8 cellular contexts compared by ENCODE assay signal in the genomic region with DNA sequence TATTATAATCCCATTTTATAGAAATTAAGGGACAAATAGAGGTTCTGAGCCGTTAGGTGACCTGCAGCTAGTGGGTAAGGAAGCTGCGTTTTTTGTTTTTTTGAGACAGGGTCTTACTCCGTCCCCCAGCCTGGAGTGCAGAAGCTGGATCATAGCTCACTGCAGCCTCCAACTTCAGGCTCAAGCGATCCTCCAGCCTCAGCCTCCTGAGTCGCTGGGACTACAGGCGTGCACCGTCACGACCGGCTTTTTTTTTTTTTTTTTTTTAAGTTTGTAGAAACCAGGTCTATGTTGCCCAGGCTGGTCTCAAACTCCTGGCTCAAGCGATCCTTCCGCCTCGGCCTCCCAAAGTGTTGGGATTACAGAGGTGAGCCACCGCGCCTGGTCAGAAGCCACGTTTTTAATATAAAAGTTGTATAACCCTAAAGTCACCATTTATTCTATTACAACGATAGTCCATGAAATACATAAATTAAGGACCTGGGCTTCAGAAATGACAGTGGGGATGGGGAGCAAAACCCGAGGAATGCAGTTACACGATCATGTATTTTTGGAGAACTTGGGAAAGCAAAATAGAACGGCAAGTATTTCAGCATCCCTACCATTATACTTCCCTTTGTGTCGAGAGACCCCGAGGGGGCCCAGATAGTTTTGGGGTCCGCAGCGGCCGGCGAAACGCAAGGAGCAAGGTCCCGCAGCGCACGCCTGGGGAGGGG. TPM values are rescaled to one million over a fixed set of nuclear protein-coding genes. Genes with fewer than 3 reads are reported as not detected.
DNase-seq lines count a peak whose midpoint lies in the region; ATAC-seq and TF ChIP-seq lines count a peak whose summit lies in the region.

No MANE protein-coding gene starts in this region.

- 20 to 25% methylated on average over 29 of the region's 29 CpGs for WGBS in heart right ventricle, 2 donors
- WGBS in adrenal gland, 4 donors: 20 to 36% (median 24%) methylated on average over 21 to 29 of the region's 29 CpGs
- 20 to 22% methylated on average over 29 of the region's 29 CpGs for WGBS in lung, 2 donors
- 17 to 19% methylated on average over 29 of the region's 29 CpGs for WGBS in aorta, 2 donors

- H3K9me3 ChIP-seq in heart right ventricle (no peaks in the 10 kb centered on the region), adrenal gland (replicated peaks in 1 of 3) (no peaks in the 10 kb centered on the region), lung (ENCODE audit: control insufficient read depth in 2 of 2, insufficient read depth in 1 of 2, low read length in 1 of 2) (no peaks in the 10 kb centered on the region), aorta (ENCODE audit: control insufficient read depth, low read length) (no peaks in the 10 kb centered on the region)

- no peak for DNase-seq in heart right ventricle
- DNase-seq in left cardiac atrium: no peak
- no peak for DNase-seq in adrenal gland
- DNase-seq in lung (ENCODE audit: low spot score): no peak
- no peak for DNase-seq in aorta
- no peak for DNase-seq in AG20443 (ENCODE audit: low spot score)
- DNase-seq in GDM1 (lab: John Stamatoyannopoulos, UW): no peak
- DNase-seq in stimulated activated CD4-positive, alpha-beta T cell treated with anti-CD3 and anti-CD28 coated beads, Interleukin-12 subunit alpha, Interleukin-12 subunit beta, amount 100 ng/mL, for 4 hours: no peak

- ATAC-seq in heart right ventricle: no peak
- no peak for ATAC-seq in left cardiac atrium
- no peak for ATAC-seq in lung (ENCODE audit: insufficient read depth, low FRiP score)
- ATAC-seq in aorta (ENCODE audit: low FRiP score): peak; percentile 9

- H3K4me1 ChIP-seq in heart right ventricle (peaks cover 0 to 20% (median 14%) of the 10 kb centered on the region in 9 donors), adrenal gland (replicated peaks in 1 of 2) (peaks cover 4 to 15% of the 10 kb centered on the region in 2 donors), lung (ENCODE audit: control insufficient read depth in 2 of 2, insufficient read depth in 2 of 2, low read length in 2 of 2) (peaks cover 2 to 10% of the 10 kb centered on the region in 2 donors), aorta (ENCODE audit: control insufficient read depth in 1 of 2, insufficient read depth in 2 of 2, low read length in 2 of 2) (peaks cover 1 to 6% of the 10 kb centered on the region in 2 donors)

- intact Hi-C loops in heart right ventricle (cut with DNase I): loop anchor here in 5 of 10 donors (5.0 to 10.0 kb wide), 4 partner anchors 90 to 113 kb away; a partner anchor contains a TSS
- intact Hi-C loops in left cardiac atrium (cut with DNase I): loop anchor here in 1 of 2 donors (5.0 kb wide), 1 partner anchor 93 kb away; a partner anchor contains a TSS
- intact Hi-C loops in adrenal gland (cut with DNase I): loop anchor here in 1 of 2 donors (10.0 kb wide), 1 partner anchor 110 kb away; no protein-coding TSS in a partner anchor
- intact Hi-C loops in aorta (cut with DNase I): loop anchor here (5.0 to 10.0 kb wide), 5 partner anchors 60 to 113 kb away; a partner anchor contains a TSS

- H3K27ac ChIP-seq in heart right ventricle: peak overlapping the region in 9 of 10 donors; percentile 37 to 88 (median 76)
- H3K27ac ChIP-seq in adrenal gland: peak overlapping the region in 1 of 5 donors; percentile 21
- H3K27ac ChIP-seq in lung (ENCODE audit: low read depth in 1 of 2, low read length in 1 of 2): peak overlapping the region; percentile 64 to 84
- H3K27ac ChIP-seq in aorta (ENCODE audit: low read depth in 1 of 2, low read length in 2 of 2): no peak overlapping the region

- peaks cover 0 to 35% (median 5%) of the 10 kb centered on the region in 9 donors for H3K36me3 ChIP-seq in heart right ventricle
- peaks cover 0 to 5% of the 10 kb centered on the region in 2 donors for H3K36me3 ChIP-seq in adrenal gland (replicated peaks in 1 of 2)
- H3K36me3 ChIP-seq in lung (ENCODE audit: control insufficient read depth in 2 of 2, insufficient read depth in 2 of 2, low read length in 2 of 2): peaks cover 9% of the 10 kb centered on the region in 2 donors
- H3K36me3 ChIP-seq in aorta (ENCODE audit: control insufficient read depth in 1 of 2, insufficient read depth in 2 of 2, low read length in 1 of 2): peaks cover 2 to 5% of the 10 kb centered on the region in 2 donors

- H3K27me3 ChIP-seq in heart right ventricle (peaks cover 0 to 7% (median 0%) of the 10 kb centered on the region in 7 donors), adrenal gland (no peaks in the 10 kb centered on the region), lung (ENCODE audit: control insufficient read depth, insufficient read depth) (no peaks in the 10 kb centered on the region), aorta (ENCODE audit: control insufficient read depth in 1 of 2, insufficient read depth in 2 of 2, low read length in 1 of 2) (no peaks in the 10 kb centered on the region)

- TF ChIP-seq POLR2A in adrenal gland (IDR thresholded peaks at IDR 0.05): no peak

- TF ChIP-seq CTCF in heart right ventricle (IDR thresholded peaks at IDR 0.05): no peak
- no peak for TF ChIP-seq CTCF in adrenal gland (IDR thresholded peaks at IDR 0.05)
- TF ChIP-seq CTCF in lung (IDR thresholded peaks at IDR 0.05; ENCODE audit: control extremely low read depth, extremely low read depth): no peak

- H3K4me3 ChIP-seq in heart right ventricle (peak overlapping the region; percentile 79 to 99 (median 93)), adrenal gland (peak overlapping the region; percentile 60 to 86 (median 73)), lung (peak overlapping the region; percentile 100), aorta (ENCODE audit: low read length in 2 of 2) (peak overlapping the region; percentile 84 to 91)

RNA-seq across cellular contexts. Expression of a gene that starts 0.6 kb away (rescaled TPM):
- total RNA-seq in heart right ventricle: 10 to 100 TPM in 1 of 10 donors, 1 to 10 TPM in 9; 4.9 to 11.8 (median 7.1) TPM
- 10 to 100 TPM in 1 of 2 donors, 1 to 10 TPM in 1; 6.5 to 16.5 TPM for polyA plus RNA-seq in heart right ventricle
- 1 to 10 TPM; 6.6 to 8.8 TPM for total RNA-seq in left cardiac atrium
- total RNA-seq in adrenal gland: 10 to 100 TPM in 4 of 8 donors, 1 to 10 TPM in 4; 3.7 to 10.5 (median 9.8) TPM
- 10 to 100 TPM; 11.4 to 15.9 (median 15.7) TPM for polyA plus RNA-seq in adrenal gland
- total RNA-seq in lung: 10 to 100 TPM in 1 of 2 donors, 1 to 10 TPM in 1; 9.1 to 15.1 TPM
- 10 to 100 TPM in 1 of 2 donors, 1 to 10 TPM in 1; 5.5 to 13.6 TPM for polyA plus RNA-seq in lung
- 10 to 100 TPM in 1 of 2 donors, 1 to 10 TPM in 1; 9.3 to 15.8 TPM for total RNA-seq in aorta
- 10 to 100 TPM in 1 of 2 donors, 1 to 10 TPM in 1; 4.0 to 15.7 TPM for polyA plus RNA-seq in aorta

RNA-seq across cellular contexts. Expression of a gene that starts 27.1 kb away (rescaled TPM):
- total RNA-seq in heart right ventricle (not detected), left cardiac atrium (not detected), adrenal gland (not detected), lung (under 1 TPM in 1 of 2 donors, not detected in 1; 0.12 TPM), aorta (not detected)
- polyA plus RNA-seq in heart right ventricle (not detected), adrenal gland (not detected), lung (under 1 TPM in 1 of 2 donors, not detected in 1; 0.18 TPM), aorta (not detected)

RNA-seq across cellular contexts. Expression of a gene that starts 59.2 kb away (rescaled TPM):
- total RNA-seq in heart right ventricle: under 1 TPM; 0.04 to 0.16 (median 0.07) TPM
- under 1 TPM; 0.03 to 0.29 TPM for polyA plus RNA-seq in heart right ventricle
- total RNA-seq in left cardiac atrium: under 1 TPM; 0.03 to 0.18 TPM
- total RNA-seq in adrenal gland: under 1 TPM in 5 of 8 donors, not detected in 3; 0.11 to 0.35 (median 0.13) TPM
- polyA plus RNA-seq in adrenal gland: under 1 TPM; 0.11 to 0.20 (median 0.16) TPM
- 1 to 10 TPM in 1 of 2 donors, under 1 TPM in 1; 0.74 to 2.8 TPM for total RNA-seq in lung
- under 1 TPM; 0.13 to 0.37 TPM for polyA plus RNA-seq in lung
- 10 to 100 TPM; 14.9 to 20.0 TPM for total RNA-seq in aorta
- polyA plus RNA-seq in aorta: 10 to 100 TPM in 1 of 2 donors, 1 to 10 TPM in 1; 5.2 to 22.7 TPM

Comparison
In these comparisons a context has a peak if more than half of its experiments do, and no peak if none do; other contexts are left out.
1. H3K27ac ChIP-seq: peak in heart right ventricle (9 of 10) and lung (2 of 2); none in aorta (0 of 2).
2. RNA of a gene that starts 59.2 kb away (total RNA-seq): 14.9 to 20.0 TPM in aorta; 0.74 to 2.8 TPM in lung, 0.03 to 0.18 TPM in left cardiac atrium, 0.11 to 0.35 TPM in adrenal gland and 0.04 to 0.16 TPM in heart right ventricle; every median in the first group is over 4 times any median in the second.
3. Peak in every context shown above with its lines, with median percentiles within 50 percentile points of each other: H3K4me3 ChIP-seq.